ENCODE assay signal across 21 cellular contexts in the genomic region with DNA sequence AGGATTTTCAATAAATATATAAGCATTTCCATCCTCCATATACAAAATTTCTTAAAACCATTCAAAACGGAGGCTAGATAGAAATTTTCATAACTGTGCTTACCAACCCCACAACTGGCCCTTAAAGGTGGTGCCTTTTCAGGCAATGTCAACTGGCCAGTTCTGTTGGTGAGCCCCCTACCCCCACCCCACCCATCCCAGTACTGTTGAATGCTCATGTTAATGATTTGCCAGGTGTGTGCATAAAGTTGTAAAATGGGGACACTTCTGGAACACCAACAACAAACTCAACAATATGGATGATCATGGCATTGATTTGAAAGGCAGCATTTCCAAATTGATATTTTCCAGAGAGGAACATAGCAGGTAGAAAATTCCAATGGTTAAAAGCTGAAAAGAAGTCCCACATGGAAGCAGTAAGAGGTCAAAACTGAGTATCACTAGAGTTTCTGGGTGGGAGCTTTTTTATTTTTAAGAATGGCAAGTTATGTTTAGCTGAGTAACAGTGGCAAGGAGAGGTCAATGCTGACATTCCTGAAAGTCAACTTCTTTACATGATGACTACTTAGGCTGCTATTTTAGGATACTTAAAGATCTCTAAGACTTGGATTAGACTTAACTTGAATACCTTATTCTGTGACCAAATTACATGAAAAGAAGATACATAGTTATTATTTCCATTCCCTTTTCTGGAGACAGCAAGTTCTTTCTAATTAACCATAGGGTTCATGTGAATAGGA. TPM values are rescaled to one million over a fixed set of nuclear protein-coding genes. Genes with fewer than 3 reads are reported as not detected.
A peak's percentile ranks its signal among the peaks of the same experiment; 100 is the strongest.
DNase-seq lines count a peak whose midpoint lies in the region; ATAC-seq and TF ChIP-seq lines count a peak whose summit lies in the region.
"Had no signal": no experiment of that assay in that cellular context is flagged by ENCODE, and none has a peak within 500 bp of the region (broad histone marks: within the 10 kb centered on the region; RNA-seq: fewer than 3 reads in every experiment).

No MANE protein-coding gene starts in this region.

- no peak overlapping the region for H2BK15ac ChIP-seq in IMR-90 (ENCODE audit: low read depth, low read length)

- BruUV-seq in Calu3 (replicated peaks; lab: Mats Ljungman, UMichigan) = no TSS peak
- BruUV-seq in IMR-90 (replicated peaks; lab: Mats Ljungman, UMichigan) = TSS peak; percentile 31

- H3K27me3 ChIP-seq in IMR-90 (ENCODE audit: control insufficient read depth, insufficient read depth, low read length) (no peaks in the 10 kb centered on the region), osteoblast (ENCODE audit: insufficient read depth, low read length) (no peaks in the 10 kb centered on the region)
- H3K27me3 ChIP-seq: colonic mucosa, sigmoid colon had no signal

- no peak overlapping the region for H4K5ac ChIP-seq in IMR-90 (ENCODE audit: low read depth, low read length)

- H3K27ac ChIP-seq in IMR-90 (ENCODE audit: insufficient read depth, low read length) (no peak overlapping the region), osteoblast (ENCODE audit: low read depth, low read length) (peak overlapping the region; percentile 34)
- H3K27ac ChIP-seq: colonic mucosa, sigmoid colon had no signal

- H3K9me3 ChIP-seq in IMR-90 (ENCODE audit: control insufficient read depth, insufficient read depth, low read length) = no peaks in the 10 kb centered on the region
- no peaks in the 10 kb centered on the region for H3K9me3 ChIP-seq in osteoblast (ENCODE audit: low read depth, low read length)
- H3K9me3 ChIP-seq: colonic mucosa, sigmoid colon had no signal

- in situ Hi-C loops in IMR-90 (cut with MboI; ENCODE audit: low sequenced_read_pairs) = no loop called here

- H3K23ac ChIP-seq in IMR-90 (ENCODE audit: low read depth, low read length) = no peak overlapping the region

- H3K9me3 Mint-ChIP-seq in Calu3 (ENCODE audit: low read depth, unreplicated experiment) = peaks cover 5% of the 10 kb centered on the region
- H3K9me3 Mint-ChIP-seq: CD8-positive, alpha-beta T cell; naive thymus-derived CD4-positive, alpha-beta T cell; stimulated activated memory B cell treated with anti-CD40 and anti-IgM and Interleukin-4, amounts not matched to agents 10 μg/mL and 1 μg/mL and 100 μg/mL, for 72 hours had no signal

- H3K27ac Mint-ChIP-seq in Calu3 (ENCODE audit: unreplicated experiment) = no peak overlapping the region
- H3K27ac Mint-ChIP-seq: activated naive CD8-positive, alpha-beta T cell; CD8-positive, alpha-beta T cell; stimulated activated memory B cell treated with anti-CD40 and anti-IgM and Interleukin-4, amounts not matched to agents 10 μg/mL and 1 μg/mL and 100 μg/mL, for 72 hours had no signal

- H4K91ac ChIP-seq in IMR-90 (ENCODE audit: insufficient read depth, low read depth, low read length) = no peak overlapping the region

- no peak overlapping the region for H4K8ac ChIP-seq in IMR-90 (ENCODE audit: low read depth in 2 of 2, low read length in 2 of 2)

- ATAC-seq in IMR-90 (ENCODE audit: low read depth) (peak; percentile 48), HG03135 (IDR thresholded peaks at IDR 0.05; ENCODE audit: unreplicated experiment) (no peak), HG03097 (IDR thresholded peaks at IDR 0.05; ENCODE audit: low FRiP score, unreplicated experiment) (no peak)
- ATAC-seq: CD8-positive, alpha-beta T cell; naive thymus-derived CD4-positive, alpha-beta T cell; stimulated activated memory B cell treated with anti-CD40 and anti-IgM and Interleukin-4, amounts not matched to agents 10 μg/mL and 1 μg/mL and 100 μg/mL, for 72 hours had no signal

- no peak for TF ChIP-seq POLR2A in IMR-90 (IDR thresholded peaks at IDR 0.05; ENCODE audit: low read depth, low read length)

- POLR2A ChIA-PET in IMR-90 (lab: Charles Lee; ENCODE audit: unreplicated experiment) = no interaction called here

- peaks cover 9% of the 10 kb centered on the region for H3K79me2 ChIP-seq in osteoblast (ENCODE audit: insufficient read depth, low read length)

- no peak overlapping the region for H2BK120ac ChIP-seq in IMR-90 (ENCODE audit: low read depth, low read length)

- H3K18ac ChIP-seq in IMR-90 (ENCODE audit: low read depth, low read length) = no peak overlapping the region

- no peak overlapping the region for H3K56ac ChIP-seq in IMR-90 (ENCODE audit: extremely low read depth, insufficient read depth, low read length)

- no peak for TF ChIP-seq RAD21 in IMR-90 (IDR thresholded peaks at IDR 0.05; ENCODE audit: low read length)

- TF ChIP-seq CTCF in Calu3 (IDR thresholded peaks at IDR 0.05; ENCODE audit: unreplicated experiment) (no peak), IMR-90 (conservative IDR thresholded peaks at IDR 0.05; ENCODE audit: low read depth, low read length) (no peak), fibroblast of the aortic adventitia (IDR thresholded peaks at IDR 0.05; ENCODE audit: insufficient read depth, low read length) (no peak), osteoblast (IDR thresholded peaks at IDR 0.05; ENCODE audit: extremely low read depth, low read depth, low read length) (no peak)

- H3K4me1 Mint-ChIP-seq in Calu3 (ENCODE audit: low read depth, unreplicated experiment) = peaks cover 55% of the 10 kb centered on the region
- H3K4me1 Mint-ChIP-seq: stimulated activated memory B cell treated with anti-CD40 and anti-IgM and Interleukin-4, amounts not matched to agents 10 μg/mL and 1 μg/mL and 100 μg/mL, for 72 hours had no signal

- H2AFZ ChIP-seq in IMR-90 (replicated peaks; ENCODE audit: low read length, poor library complexity) = no peak overlapping the region
- H2AFZ ChIP-seq in osteoblast (ENCODE audit: low read length) = no peak overlapping the region

- H3K79me1 ChIP-seq in IMR-90 (ENCODE audit: low read depth in 1 of 2, low read length in 2 of 2) = peaks cover 4 to 54% of the 10 kb centered on the region in 2 experiments

- peaks cover 49% of the 10 kb centered on the region for H3K36me3 Mint-ChIP-seq in Calu3 (ENCODE audit: insufficient read depth, unreplicated experiment)

- peaks cover 20% of the 10 kb centered on the region; the same call in 1 of the 2 replicates for H3K9me1 ChIP-seq in IMR-90 (ENCODE audit: insufficient read depth, low read length)

- no peak overlapping the region for H3K14ac ChIP-seq in IMR-90 (replicated peaks; ENCODE audit: low read depth, low read length)

- H3K27me3 Mint-ChIP-seq in Calu3 (ENCODE audit: unreplicated experiment) = no peaks in the 10 kb centered on the region
- H3K27me3 Mint-ChIP-seq: activated naive CD8-positive, alpha-beta T cell; naive thymus-derived CD4-positive, alpha-beta T cell; stimulated activated memory B cell treated with anti-CD40 and anti-IgM and Interleukin-4, amounts not matched to agents 10 μg/mL and 1 μg/mL and 100 μg/mL, for 72 hours had no signal

- H2AK5ac ChIP-seq in IMR-90 (ENCODE audit: low read depth, low read length) = no peak overlapping the region

- H3K4me2 ChIP-seq in IMR-90 (ENCODE audit: low read depth, low read length) (no peak overlapping the region), osteoblast (ENCODE audit: insufficient read depth, low read length) (no peak overlapping the region)

- H3K36me3 ChIP-seq in IMR-90 (ENCODE audit: control insufficient read depth, insufficient read depth, low read length) (peaks cover 28% of the 10 kb centered on the region), osteoblast (ENCODE audit: insufficient read depth, low read length) (peaks cover 67% of the 10 kb centered on the region)
- H3K36me3 ChIP-seq: colonic mucosa had no signal

- H3K4me1 ChIP-seq in IMR-90 (ENCODE audit: control insufficient read depth, insufficient read depth, low read length) (peaks cover 3% of the 10 kb centered on the region; the same call in 1 of the 2 replicates), osteoblast (ENCODE audit: insufficient read depth, low read length) (peaks cover 31% of the 10 kb centered on the region)
- H3K4me1 ChIP-seq: colonic mucosa had no signal

- H3K4ac ChIP-seq in IMR-90 (ENCODE audit: low read depth, low read length) = no peak overlapping the region

- H3K9ac ChIP-seq in IMR-90 (ENCODE audit: low read depth, low read length) = no peak overlapping the region

- CTCF ChIA-PET in Calu3 (lab: Charles Lee) (interaction anchor here (1.0 to 1.5 kb wide), 2 partner anchors 10 to 56 kb away, joined by 3 to 9 read pairs; a partner anchor contains a TSS), IMR-90 (lab: Yijun Ruan, JAX) (interaction anchor here (0.7 to 1.6 kb wide), 2 partner anchors 56 to 123 kb away, joined by 3 read pairs; no protein-coding TSS in a partner anchor)

- peak overlapping the region; percentile 12 for H3K4me3 Mint-ChIP-seq in Calu3 (ENCODE audit: low read depth, unreplicated experiment)
- H3K4me3 Mint-ChIP-seq: activated naive CD8-positive, alpha-beta T cell; CD8-positive, alpha-beta T cell; naive thymus-derived CD4-positive, alpha-beta T cell; stimulated activated memory B cell treated with anti-CD40 and anti-IgM and Interleukin-4, amounts not matched to agents 10 μg/mL and 1 μg/mL and 100 μg/mL, for 72 hours had no signal

- no peak overlapping the region for H2BK5ac ChIP-seq in IMR-90 (ENCODE audit: low read depth, low read length, poor library complexity, severe bottlenecking)

- peaks cover 14% of the 10 kb centered on the region for H4K20me1 ChIP-seq in IMR-90 (ENCODE audit: insufficient read depth, low read length)
- peaks cover 23% of the 10 kb centered on the region for H4K20me1 ChIP-seq in osteoblast (ENCODE audit: insufficient read depth, low read length)

- dilution Hi-C loops in IMR-90 (cut with HindIII; ENCODE audit: low sequenced_read_pairs, unreplicated experiment) = no loop called here

- H3K4me3 ChIP-seq in IMR-90 (ENCODE audit: insufficient read depth, low read depth, low read length) (no peak overlapping the region), fibroblast of the aortic adventitia (ENCODE audit: low read depth, low read length) (no peak overlapping the region), osteoblast (ENCODE audit: insufficient read depth, low read length) (no peak overlapping the region)
- H3K4me3 ChIP-seq: colonic mucosa, sigmoid colon had no signal

- 100% methylated on average over 1 of the region's 1 CpG; no CpG with 5 or more reads in 1 of the 2 experiments for WGBS in IMR-90 (ENCODE audit: extremely low coverage in 2 of 2, insufficient read length in 1 of 2), 2 experiments

- DNase-seq in Calu3 (no peak), IMR-90 (peak; percentile 69), fibroblast of the aortic adventitia (ENCODE audit: low read depth) (peak; percentile 45), osteoblast (ENCODE audit: insufficient read length, low spot score, missing footprints) (no peak), A172 (ENCODE audit: low spot score) (no peak)
- DNase-seq: activated CD8-positive, alpha-beta memory T cell treated with anti-CD3 and anti-CD28 coated beads for 24 hours; CD8-positive, alpha-beta T cell; colonic mucosa; H7; Karpas-422; kidney; mesendoderm; naive thymus-derived CD4-positive, alpha-beta T cell; NCI-H1092; NCI-H524; sigmoid colon; T-helper 9 cell had no signal

- no peak overlapping the region for H2AK9ac ChIP-seq in IMR-90 (replicated peaks; ENCODE audit: low read depth, low read length, poor library complexity)

- intact Hi-C loops in Calu3 (cut with micrococcal nuclease; ENCODE audit: unreplicated experiment) (no loop called here), IMR-90 (cut with micrococcal nuclease) (no loop called here)

- H2BK20ac ChIP-seq in IMR-90 (ENCODE audit: low read depth, low read length) = no peak overlapping the region

RNA-seq across cellular contexts. Expression of a gene that starts 2.7 kb away (rescaled TPM):
- total RNA-seq in Calu3 (2022) (2.3 and 2.8 TPM in 2 replicates), IMR-90 (2012; rRNA removed) (under 0.01 TPM in 2 replicates), fibroblast of the aortic adventitia (ENCODE audit: low replicate concordance) (0.18 and 0.74 TPM in 2 replicates), osteoblast (under 0.01 and 0.29 TPM in 2 replicates)
- polyA plus RNA-seq in IMR-90 (2012; rRNA removed) = 0.23 and 0.36 TPM in 2 replicates
- 0.04 and 0.10 TPM in 2 replicates for polyA plus RNA-seq in IMR-90 (2012; cell fraction: cytosol; rRNA removed)
- 0.55 and 3.5 TPM in 2 replicates for polyA plus RNA-seq in IMR-90 (2012; cell fraction: nucleus; rRNA removed; ENCODE audit: low replicate concordance)
- 0.38 and 1.9 TPM in 2 replicates for total RNA-seq in A172 (2014; rRNA removed; shearing (Covaris generic))

RNA-seq across cellular contexts. Expression of a gene that starts 9.7 kb away (rescaled TPM):
- total RNA-seq in Calu3 (2022) (678 and 719 TPM in 2 replicates), IMR-90 (2012; rRNA removed) (69.7 and 73.7 TPM in 2 replicates), fibroblast of the aortic adventitia (ENCODE audit: low replicate concordance) (77.2 and 92.0 TPM in 2 replicates), osteoblast (76.0 and 94.6 TPM in 2 replicates)
- 292 and 406 TPM in 2 replicates for polyA plus RNA-seq in IMR-90 (2012; rRNA removed)
- 213 and 412 TPM in 2 replicates for polyA plus RNA-seq in IMR-90 (2012; cell fraction: cytosol; rRNA removed)
- 72.8 and 108 TPM in 2 replicates for polyA plus RNA-seq in IMR-90 (2012; cell fraction: nucleus; rRNA removed; ENCODE audit: low replicate concordance)
- 198 and 275 TPM in 2 replicates for total RNA-seq in A172 (2014; rRNA removed; shearing (Covaris generic))

RNA-seq across cellular contexts. Expression of a gene that starts 9.9 kb away (rescaled TPM):
- 0.61 and 0.94 TPM in 2 replicates for total RNA-seq in Calu3 (2022)
- total RNA-seq in IMR-90 (2012; rRNA removed) = 0.18 and 0.28 TPM in 2 replicates
- 0.16 and 0.21 TPM in 2 replicates for polyA plus RNA-seq in IMR-90 (2012; rRNA removed)
- 0.01 and 0.02 TPM in 2 replicates for polyA plus RNA-seq in IMR-90 (2012; cell fraction: cytosol; rRNA removed)
- polyA plus RNA-seq in IMR-90 (2012; cell fraction: nucleus; rRNA removed; ENCODE audit: low replicate concordance) = 0.14 and 0.57 TPM in 2 replicates
- total RNA-seq in fibroblast of the aortic adventitia (ENCODE audit: low replicate concordance) = 0.18 TPM in 1 of 2 replicates, not detected in the other
- 0.29 and 0.36 TPM in 2 replicates for total RNA-seq in osteoblast
- total RNA-seq in A172 (2014; rRNA removed; shearing (Covaris generic)) = 0.36 and 2.4 TPM in 2 replicates

RNA-seq across cellular contexts. Expression of a gene that starts 45.7 kb away (rescaled TPM):
- total RNA-seq in Calu3 (2022) (24.5 and 27.0 TPM in 2 replicates), IMR-90 (2012; rRNA removed) (1.4 and 2.5 TPM in 2 replicates), fibroblast of the aortic adventitia (ENCODE audit: low replicate concordance) (1.2 and 7.6 TPM in 2 replicates), osteoblast (4.7 and 6.2 TPM in 2 replicates)
- polyA plus RNA-seq in IMR-90 (2012; rRNA removed) = 6.3 and 8.8 TPM in 2 replicates
- polyA plus RNA-seq in IMR-90 (2012; cell fraction: cytosol; rRNA removed) = 4.1 and 9.0 TPM in 2 replicates
- polyA plus RNA-seq in IMR-90 (2012; cell fraction: nucleus; rRNA removed; ENCODE audit: low replicate concordance) = 28.6 and 53.5 TPM in 2 replicates
- 5.6 and 6.1 TPM in 2 replicates for total RNA-seq in A172 (2014; rRNA removed; shearing (Covaris generic))
- polyA plus RNA-seq: naive thymus-derived CD4-positive, alpha-beta T cell had no signal

Comparison
In these comparisons a context has a peak if more than half of its experiments do, and no peak if none do; other contexts are left out.
1. DNase-seq: peak in IMR-90 (single experiment) and fibroblast of the aortic adventitia (single experiment); none in Calu3 (single experiment), osteoblast (single experiment) and A172 (single experiment).